In the genomic region with DNA sequence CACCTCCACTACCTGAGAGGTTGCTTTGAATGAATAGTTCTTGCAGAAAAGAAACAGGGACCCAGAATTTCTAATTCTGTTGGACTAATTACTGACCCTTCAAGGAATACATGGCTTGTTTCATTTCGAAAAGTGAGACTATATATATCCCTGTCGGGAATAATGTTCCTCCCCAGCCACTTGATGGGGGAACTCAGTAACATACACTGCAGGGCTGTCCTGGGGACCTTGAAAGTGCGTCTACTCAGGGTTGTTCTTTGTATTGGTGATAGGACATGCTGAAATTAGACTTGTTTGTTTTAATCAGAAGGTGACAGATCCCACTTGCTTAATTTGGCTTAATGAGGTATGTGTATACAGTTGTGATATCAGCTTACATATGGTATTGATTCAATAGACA, we compare ENCODE assay signal across 24 cellular contexts. TPM values are rescaled to one million over a fixed set of nuclear protein-coding genes. Genes with fewer than 3 reads are reported as not detected.
A peak's percentile ranks its signal among the peaks of the same experiment; 100 is the strongest.
DNase-seq lines count a peak whose midpoint lies in the region; ATAC-seq, FAIRE-seq and TF ChIP-seq lines count a peak whose summit lies in the region.
"Had no signal": no experiment of that assay in that cellular context is flagged by ENCODE, and none has a peak within 500 bp of the region (broad histone marks: within the 10 kb centered on the region; RNA-seq: fewer than 3 reads in every experiment).

No MANE protein-coding gene starts in this region.

- H3K27ac Mint-ChIP-seq in IgD-negative memory B cell (peak overlapping the region; percentile 44 to 52 (median 49)), memory B cell (no peak overlapping the region), GM23338 (no peak overlapping the region)

- H3K27ac ChIP-seq in GM12878 (ENCODE audit: control insufficient read depth, insufficient read depth) (peak overlapping the region; percentile 95), GM23338 (ENCODE audit: low read depth) (no peak overlapping the region)
- H3K27ac ChIP-seq: 22Rv1, SJSA1 had no signal

- H3K27me3 Mint-ChIP-seq in IgD-negative memory B cell = no peaks in the 10 kb centered on the region
- H3K27me3 Mint-ChIP-seq in memory B cell = no peaks in the 10 kb centered on the region
- peaks cover 15% of the 10 kb centered on the region for H3K27me3 Mint-ChIP-seq in GM23338 (ENCODE audit: insufficient read depth, low read depth, poor library complexity)

- TF ChIP-seq EP300 in GM12878 (IDR thresholded peaks at IDR 0.05; ENCODE audit: borderline replicate concordance in 1 of 2, control insufficient read depth in 1 of 2, low read depth in 2 of 2, low read length in 2 of 2) = no peak

- H3K79me2 ChIP-seq in GM12878 (ENCODE audit: control insufficient read depth, insufficient read depth, low read length) = peaks cover 77% of the 10 kb centered on the region
- H3K79me2 ChIP-seq in GM23338 (replicated peaks; ENCODE audit: insufficient read depth) = no peaks in the 10 kb centered on the region; the same call in none of the 2 replicates

- no peaks in the 10 kb centered on the region for H4K20me1 ChIP-seq in GM12878 (ENCODE audit: control insufficient read depth, insufficient read depth)
- H4K20me1 ChIP-seq in GM23338 (replicated peaks; ENCODE audit: insufficient read depth) = peaks cover 17% of the 10 kb centered on the region; the same call in 1 of the 2 replicates

- no peaks in the 10 kb centered on the region for H3F3A ChIP-seq in GM23338 (replicated peaks; ENCODE audit: low read depth)

- H3K4me2 ChIP-seq in GM12878 (ENCODE audit: control insufficient read depth, insufficient read depth) (peak overlapping the region; percentile 39), GM23338 (no peak overlapping the region)

- peaks cover 1% of the 10 kb centered on the region; the same call in 1 of the 3 replicates for H3K9me3 ChIP-seq in GM12878 (replicated peaks; ENCODE audit: control insufficient read depth, insufficient read depth, low read length)
- H3K9me3 ChIP-seq: MG63, SJSA1 had no signal

- H3K9me3 Mint-ChIP-seq in IgD-negative memory B cell = peaks cover 0 to 2% (median 0%) of the 10 kb centered on the region in 3 donors
- H3K9me3 Mint-ChIP-seq in memory B cell = peaks cover 4% of the 10 kb centered on the region
- no peaks in the 10 kb centered on the region for H3K9me3 Mint-ChIP-seq in GM23338
- H3K9me3 Mint-ChIP-seq: CD8-positive, alpha-beta memory T cell had no signal

- TF ChIP-seq RAD21 in GM12878 (IDR thresholded peaks at IDR 0.05; ENCODE audit: insufficient read depth, low read depth, low read length) = no peak

- no peaks in the 10 kb centered on the region for H3K9me2 ChIP-seq in GM23338 (ENCODE audit: insufficient read depth)

- DNase-seq in NCI-H2171 treated with DMSO at 0.1 percent for 48 hours (lab: John Stamatoyannopoulos, UW) = peak; percentile 37
- DNase-seq in NCI-H2171 (lab: John Stamatoyannopoulos, UW) = no peak
- no peak for DNase-seq in GM12878 (ENCODE audit: low read depth, low spot score)
- no peak for DNase-seq in memory B cell (ENCODE audit: low spot score in 2 of 2)
- no peak for DNase-seq in GM23338 (ENCODE audit: low spot score)
- no peak for DNase-seq in NCI-H1417 (lab: John Stamatoyannopoulos, UW)
- DNase-seq in NCI-H128 (lab: John Stamatoyannopoulos, UW; ENCODE audit: unreplicated experiment) = no peak
- DNase-seq: CD8-positive, alpha-beta memory T cell; GOT3; IMR-90; Kasumi-1; MG63; NCI-H1048; NCI-H146; NCI-H2081; NCI-H510A; NCI-H748 treated with DMSO at 0.1 percent for 48 hours; NK-92 treated with Interleukin-12 subunit alpha and Interleukin-12 subunit beta, amount 100 ng/mL, for 24 hours; OCI-M1 had no signal

- POLR2A ChIA-PET in GM12878 (lab: Charles Lee) = interaction anchor here (0.8 kb wide), 1 partner anchor 34 kb away, joined by 8 read pairs; no protein-coding TSS in a partner anchor

- in situ Hi-C loops in GM12878 (cut with MboI) = no loop called here

- ATAC-seq in GM12878 (no peak), memory B cell (ENCODE audit: low read depth) (no peak), GM23338 (no peak)
- ATAC-seq: HCT116 had no signal

- H3K4me1 Mint-ChIP-seq in IgD-negative memory B cell = peaks cover 61 to 87% (median 72%) of the 10 kb centered on the region in 3 donors
- peaks cover 66% of the 10 kb centered on the region for H3K4me1 Mint-ChIP-seq in memory B cell
- H3K4me1 Mint-ChIP-seq in GM23338 = peaks cover 18% of the 10 kb centered on the region

- TF ChIP-seq CTCF in GM12878 (IDR thresholded peaks at IDR 0.05 in 2 of 3, conservative IDR thresholded peaks at IDR 0.05 in 1 of 3; ENCODE audit: control insufficient read depth in 2 of 3, extremely low read depth in 1 of 3, insufficient read depth in 1 of 3, low read depth in 3 of 3, low read length in 3 of 3) (no peak), GM23338 (conservative IDR thresholded peaks at IDR 0.05; ENCODE audit: low read depth in 2 of 2) (no peak)

- H3K4me3 Mint-ChIP-seq in IgD-negative memory B cell (peak overlapping the region; percentile 2 to 74 (median 24)), memory B cell (peak overlapping the region; percentile 28), GM23338 (no peak overlapping the region)
- H3K4me3 Mint-ChIP-seq: CD8-positive, alpha-beta memory T cell had no signal

- no peak overlapping the region for H3K4me3 ChIP-seq in GM12878
- H3K4me3 ChIP-seq in GM23338 = no peak overlapping the region
- H3K4me3 ChIP-seq: MG63, SJSA1 had no signal

- WGBS in GM12878 (ENCODE audit: insufficient coverage, insufficient replicate concordance, low lambda C conversion rate, missing lambda C conversion rate) = 84% methylated on average over 3 of the region's 3 CpGs

- intact Hi-C loops in GM12878 (cut with micrococcal nuclease; ENCODE audit: unreplicated experiment) = no loop called here

- SMC1A ChIA-PET in GM12878 (lab: Charles Lee; ENCODE audit: uncharacterized antibody, unreplicated experiment) = interaction anchor here (0.6 to 2.8 kb wide), 9 partner anchors 14 to 132 kb away, joined by 3 to 13 read pairs (median 5); a partner anchor contains a TSS

- no peak overlapping the region for H2AFZ ChIP-seq in GM12878 (ENCODE audit: control insufficient read depth, low read depth, low read length)
- no peak overlapping the region for H2AFZ ChIP-seq in GM23338

- FAIRE-seq in GM12878 (lab: Jason Lieb, UNC) = no peak
- FAIRE-seq: HTR-8/SVneo had no signal

- H3K27me3 ChIP-seq in GM12878 (replicated peaks in 1 of 2; ENCODE audit: control insufficient read depth in 2 of 2, insufficient read depth in 2 of 2, low read length in 1 of 2) = no peaks in the 10 kb centered on the region
- H3K27me3 ChIP-seq in GM23338 (ENCODE audit: insufficient read depth) = no peaks in the 10 kb centered on the region
- H3K27me3 ChIP-seq: MG63, SJSA1 had no signal

- RAD21 ChIA-PET in GM12878 (lab: Charles Lee; ENCODE audit: unreplicated experiment) = interaction anchor here (0.8 to 2.0 kb wide), 4 partner anchors 18 to 161 kb away, joined by 3 to 9 read pairs (median 6); no protein-coding TSS in a partner anchor

- peaks cover 94% of the 10 kb centered on the region for H3K4me1 ChIP-seq in GM12878 (ENCODE audit: control insufficient read depth, insufficient read depth, low read length)
- H3K4me1 ChIP-seq in GM23338 (ENCODE audit: insufficient read depth) = peaks cover 15% of the 10 kb centered on the region
- H3K4me1 ChIP-seq: SJSA1 had no signal

- CTCF ChIA-PET in GM12878 (lab: Yijun Ruan, JAX) = interaction anchor here (1.0 to 4.2 kb wide), 7 partner anchors 10 to 182 kb away, joined by 3 to 14 read pairs (median 7); no protein-coding TSS in a partner anchor

- H3K36me3 ChIP-seq in GM12878 (ENCODE audit: control insufficient read depth in 2 of 2, insufficient read depth in 2 of 2, low read length in 1 of 2) (peaks cover 4 to 23% of the 10 kb centered on the region in 2 experiments), GM23338 (ENCODE audit: insufficient read depth) (no peaks in the 10 kb centered on the region)
- H3K36me3 ChIP-seq: MG63, SJSA1 had no signal

- H3K36me3 Mint-ChIP-seq in IgD-negative memory B cell (peaks cover 10% of the 10 kb centered on the region), memory B cell (peaks cover 22% of the 10 kb centered on the region), GM23338 (ENCODE audit: low read depth) (no peaks in the 10 kb centered on the region; the same call in 2 of the 3 replicates)

- BruUV-seq in GM12878 (replicated peaks; lab: Mats Ljungman, UMichigan) = no TSS peak

- no peak for TF ChIP-seq POLR2A in GM12878 (IDR thresholded peaks at IDR 0.05; ENCODE audit: low read depth, low read length)

- H3K9ac ChIP-seq in GM12878 (ENCODE audit: control insufficient read depth, insufficient read depth, low read length) = no peak overlapping the region

TF ChIP-seq in GM12878, 131 proteins besides CTCF, POLR2A, EP300 and RAD21 (continues in another document):
- TF ChIP-seq ATF7 (IDR thresholded peaks at IDR 0.05; ENCODE audit: low read depth) = no peak
- no peak for TF ChIP-seq HCFC1 (IDR thresholded peaks at IDR 0.05; ENCODE audit: low read length)

RNA-seq across cellular contexts. Expression of a gene that starts 25.5 kb away (rescaled TPM):
- polyA plus RNA-seq in IgD-negative memory B cell (14.0 TPM), GM12878 (2011; rRNA removed) (30.1 and 31.5 TPM in 2 replicates), GM12878 (2014; fragmentation: Illumina TruSeq; extraction: Trizol) (55.3 and 58.4 TPM in 2 replicates), GM12878 (2014; fragmentation: Nextera tagmentation; extraction: Ambion mirVana) (1 to 10 TPM; 9.1 to 9.8 TPM), GM12878 (2014; rRNA removed) (40.2 and 40.9 TPM in 2 replicates), GM12878 (2016; fragmentation: Nextera tagmentation; extraction: Ambion mirVana) (1 to 10 TPM; 4.9 to 6.3 TPM), GM23338 (2016; fragmentation: Nextera tagmentation; extraction: Ambion mirVana) (4.6 and 7.0 TPM in 2 replicates)
- total RNA-seq in GM12878 (2013; cell fraction: nucleolus; rRNA removed) = 135 and 137 TPM in 2 replicates
- total RNA-seq in GM12878 (2014; rRNA removed) (54.3 and 54.6 TPM in 2 replicates), GM12878 (2014; rRNA removed; fragmentation: Illumina TruSeq; extraction: Trizol) (53.7 and 54.0 TPM in 2 replicates), GM12878 (2021) (104 and 109 TPM in 2 replicates)
- polyA plus RNA-seq in GM12878 (2011; ENCODE audit: low read depth) = 32.2 TPM
- 34.4 and 35.9 TPM in 2 replicates for polyA plus RNA-seq in GM12878 (2011; cell fraction: cytosol; rRNA removed)
- 27.6 and 27.9 TPM in 2 replicates for polyA plus RNA-seq in GM12878 (2011; cell fraction: nucleus; rRNA removed)
- polyA plus RNA-seq in GM12878 (2012) = 33.0 and 39.4 TPM in 2 replicates
- polyA minus RNA-seq in GM12878 (2011; rRNA and poly(A)+ RNA removed) = 126 and 130 TPM in 2 replicates
- polyA minus RNA-seq in GM12878 (2011; cell fraction: cytosol; rRNA and poly(A)+ RNA removed) = 31.1 and 35.7 TPM in 2 replicates
- polyA minus RNA-seq in GM12878 (2011; cell fraction: nucleus; rRNA and poly(A)+ RNA removed) = 117 and 129 TPM in 2 replicates
- 25.4 and 27.6 TPM in 2 replicates for total RNA-seq in GM23338 (2014; rRNA removed; shearing (Covaris generic))

Comparison
In these comparisons a context has a peak if more than half of its experiments do, and no peak if none do; other contexts are left out.
1. H3K27ac Mint-ChIP-seq: peak in IgD-negative memory B cell (3 of 3); none in memory B cell (single experiment) and GM23338 (single experiment).